Comparison of ENCODE assay signal across 9 cellular contexts in the genomic region with DNA sequence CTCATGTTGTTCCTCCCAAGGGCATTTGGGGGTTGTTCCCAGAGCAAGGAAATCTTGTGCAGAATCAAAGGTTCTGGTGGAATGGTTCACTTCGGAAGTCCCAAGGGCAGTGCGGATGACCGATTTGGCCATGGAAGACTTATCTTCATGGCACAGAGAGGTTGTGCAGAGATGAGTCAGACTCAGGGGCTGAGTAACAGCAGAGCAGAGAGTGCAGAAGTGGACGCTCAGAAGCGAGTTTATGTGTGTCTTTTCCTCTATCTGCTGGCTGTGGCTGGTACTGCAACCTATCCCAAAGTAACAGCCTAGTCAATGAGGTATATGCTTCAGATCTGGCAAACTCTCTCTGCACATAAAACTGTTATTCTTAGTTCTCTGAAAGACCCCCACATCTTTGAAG.
A peak's percentile ranks its signal among the peaks of the same experiment; 100 is the strongest.
DNase-seq lines count a peak whose midpoint lies in the region; ATAC-seq and TF ChIP-seq lines count a peak whose summit lies in the region.
"Had no signal": no experiment of that assay in that cellular context is flagged by ENCODE, and none has a peak within 500 bp of the region (broad histone marks: within the 10 kb centered on the region; RNA-seq: fewer than 3 reads in every experiment).

No MANE protein-coding gene starts in this region.

- no peaks in the 10 kb centered on the region for H3K36me3 ChIP-seq in OCI-LY3 (replicated peaks; ENCODE audit: low read depth, low read length)
- H3K36me3 ChIP-seq: neutrophil had no signal

- TF ChIP-seq CTCF in OCI-LY3 (IDR thresholded peaks at IDR 0.05; ENCODE audit: low read depth, low read length) = peak; percentile 41

- no peak overlapping the region for H2AFZ ChIP-seq in OCI-LY3 (ENCODE audit: low read depth, low read length)

- DNase-seq in CD1c-positive myeloid dendritic cell (ENCODE audit: extremely low spot score) (peak; percentile 30), occipital lobe (lab: John Stamatoyannopoulos, UW) (peak; percentile 11), NCI-H526 (lab: John Stamatoyannopoulos, UW) (no peak)
- DNase-seq in effector memory CD8-positive, alpha-beta T cell = no peak

- H3K4me1 ChIP-seq in OCI-LY3 (ENCODE audit: low read length) = no peaks in the 10 kb centered on the region

- ATAC-seq in GM19043 (IDR thresholded peaks at IDR 0.05; ENCODE audit: low read depth, unreplicated experiment) (peak; percentile 88), HG03103 (IDR thresholded peaks at IDR 0.05; ENCODE audit: low read depth, unreplicated experiment) (peak; percentile 79), esophagus mucosa (peak; percentile 82)
- no peak for ATAC-seq in effector memory CD8-positive, alpha-beta T cell (replicated peaks)

- H3K4me3 ChIP-seq in OCI-LY3 (ENCODE audit: low read length) = no peak overlapping the region

- no peaks in the 10 kb centered on the region for H3K4me1 Mint-ChIP-seq in effector memory CD8-positive, alpha-beta T cell (ENCODE audit: low read depth in 2 of 2)

- no peaks in the 10 kb centered on the region for H4K20me1 ChIP-seq in OCI-LY3 (ENCODE audit: insufficient read depth, low read length)

- no peaks in the 10 kb centered on the region for H3K9me3 ChIP-seq in OCI-LY3 (ENCODE audit: insufficient read depth, low read length)
- H3K9me3 ChIP-seq: neutrophil had no signal

- H3K27ac Mint-ChIP-seq in effector memory CD8-positive, alpha-beta T cell = no peak overlapping the region

- H3K27me3 Mint-ChIP-seq in effector memory CD8-positive, alpha-beta T cell = peaks cover 39 to 56% of the 10 kb centered on the region in 2 donors

- H3K36me3 Mint-ChIP-seq in effector memory CD8-positive, alpha-beta T cell (ENCODE audit: insufficient read depth) = no peaks in the 10 kb centered on the region

- H3K4me2 ChIP-seq in OCI-LY3 (ENCODE audit: low read length) = no peak overlapping the region

- no peaks in the 10 kb centered on the region for H3K9me3 Mint-ChIP-seq in effector memory CD8-positive, alpha-beta T cell

- no peak overlapping the region for H3K4me3 Mint-ChIP-seq in effector memory CD8-positive, alpha-beta T cell

- no peaks in the 10 kb centered on the region; the same call in 1 of the 2 replicates for H3K27me3 ChIP-seq in OCI-LY3 (ENCODE audit: low read depth, low read length)

- no peak overlapping the region for H3K27ac ChIP-seq in OCI-LY3 (ENCODE audit: low read length)
- H3K27ac ChIP-seq: neutrophil had no signal

- no peaks in the 10 kb centered on the region for H3K79me2 ChIP-seq in OCI-LY3 (ENCODE audit: low read length)

- no peak overlapping the region for H3K9ac ChIP-seq in OCI-LY3 (ENCODE audit: low read length)

Comparison
In these comparisons a context has a peak if more than half of its experiments do, and no peak if none do; other contexts are left out.
1. DNase-seq: peak in CD1c-positive myeloid dendritic cell (single experiment) and occipital lobe (single experiment); none in effector memory CD8-positive, alpha-beta T cell (0 of 3) and NCI-H526 (0 of 2).